In the genomic region with DNA sequence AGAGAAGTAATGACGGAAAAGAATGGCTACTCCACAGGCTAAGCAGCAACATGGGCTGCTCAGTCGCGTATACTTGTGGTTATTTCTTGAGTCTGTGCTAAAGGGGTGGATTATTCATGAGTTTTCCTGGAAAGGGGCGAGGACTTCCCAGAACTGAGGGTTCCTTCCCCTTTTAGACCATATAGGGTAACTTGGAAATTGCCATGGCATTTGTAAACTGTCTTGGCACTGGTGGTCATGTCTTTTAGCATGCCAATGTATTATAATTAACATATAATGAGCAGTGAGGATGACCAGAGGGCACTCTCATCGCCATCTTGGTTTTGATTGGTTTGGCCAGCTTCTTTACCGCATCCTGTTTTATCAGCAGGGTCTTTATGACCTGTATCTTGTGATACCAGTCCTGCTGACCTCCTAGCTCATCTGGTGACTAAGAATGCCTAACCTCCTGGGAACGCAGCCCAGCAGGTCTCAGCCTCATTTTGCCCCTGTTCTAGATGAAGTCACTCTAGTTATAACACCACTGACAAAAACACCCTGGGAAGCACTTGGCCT, we compare ENCODE assay signal across 1 cellular context.
TF ChIP-seq lines count a peak whose summit lies in the region.

No MANE protein-coding gene starts in this region.

TF ChIP-seq in K562, 482 proteins besides CTCF, POLR2A, EP300 and RAD21 (continued from another document and continues in another):
- TF ChIP-seq ATF7 (IDR thresholded peaks at IDR 0.05), result peak; percentile 61; the same call in 1 of the 2 replicates
- 0 out of 4 replicates have a peak, but pooled peaks of 1 of the 2 experiments have one; percentile 2 for TF ChIP-seq RCOR1 (IDR thresholded peaks at IDR 0.05; ENCODE audit: borderline replicate concordance in 1 of 2, low read depth in 2 of 2, low read length in 2 of 2)
- no peak for TF ChIP-seq ZNF274 (IDR thresholded peaks at IDR 0.05; ENCODE audit: borderline replicate concordance, low read depth, low read length)
- TF ChIP-seq, protein P1, sequence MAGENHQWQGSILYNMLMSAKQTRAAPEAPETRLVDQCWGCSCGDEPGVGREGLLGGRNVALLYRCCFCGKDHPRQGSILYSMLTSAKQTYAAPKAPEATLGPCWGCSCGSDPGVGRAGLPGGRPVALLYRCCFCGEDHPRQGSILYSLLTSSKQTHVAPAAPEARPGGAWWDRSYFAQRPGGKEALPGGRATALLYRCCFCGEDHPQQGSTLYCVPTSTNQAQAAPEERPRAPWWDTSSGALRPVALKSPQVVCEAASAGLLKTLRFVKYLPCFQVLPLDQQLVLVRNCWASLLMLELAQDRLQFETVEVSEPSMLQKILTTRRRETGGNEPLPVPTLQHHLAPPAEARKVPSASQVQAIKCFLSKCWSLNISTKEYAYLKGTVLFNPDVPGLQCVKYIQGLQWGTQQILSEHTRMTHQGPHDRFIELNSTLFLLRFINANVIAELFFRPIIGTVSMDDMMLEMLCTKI (IDR thresholded peaks at IDR 0.05; ENCODE audit: partially characterized antibody), result no peak
- TF ChIP-seq MECOM (CRISPR knock-in tag; IDR thresholded peaks at IDR 0.05), result no peak
- TF ChIP-seq ARID1B (IDR thresholded peaks at IDR 0.05), result peak; percentile 75
- TF ChIP-seq PRMT5 (CRISPR knock-in tag; IDR thresholded peaks at IDR 0.05), result no peak
- peak; percentile 58; the same call in 1 of the 2 replicates for TF ChIP-seq SMARCE1 (IDR thresholded peaks at IDR 0.05)
- TF ChIP-seq, protein P2, sequence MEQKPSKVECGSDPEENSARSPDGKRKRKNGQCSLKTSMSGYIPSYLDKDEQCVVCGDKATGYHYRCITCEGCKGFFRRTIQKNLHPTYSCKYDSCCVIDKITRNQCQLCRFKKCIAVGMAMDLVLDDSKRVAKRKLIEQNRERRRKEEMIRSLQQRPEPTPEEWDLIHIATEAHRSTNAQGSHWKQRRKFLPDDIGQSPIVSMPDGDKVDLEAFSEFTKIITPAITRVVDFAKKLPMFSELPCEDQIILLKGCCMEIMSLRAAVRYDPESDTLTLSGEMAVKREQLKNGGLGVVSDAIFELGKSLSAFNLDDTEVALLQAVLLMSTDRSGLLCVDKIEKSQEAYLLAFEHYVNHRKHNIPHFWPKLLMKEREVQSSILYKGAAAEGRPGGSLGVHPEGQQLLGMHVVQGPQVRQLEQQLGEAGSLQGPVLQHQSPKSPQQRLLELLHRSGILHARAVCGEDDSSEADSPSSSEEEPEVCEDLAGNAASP (IDR thresholded peaks at IDR 0.05), result no peak
- TF ChIP-seq ZBTB17 (CRISPR knock-in tag; IDR thresholded peaks at IDR 0.05), result no peak
- 0 out of 2 replicates have a peak, but pooled peaks have one; percentile 57 for TF ChIP-seq ZNF584 (CRISPR knock-in tag; IDR thresholded peaks at IDR 0.05; ENCODE audit: low read depth)
- TF ChIP-seq ZZZ3 (IDR thresholded peaks at IDR 0.05), result no peak
- TF ChIP-seq, protein P3, sequence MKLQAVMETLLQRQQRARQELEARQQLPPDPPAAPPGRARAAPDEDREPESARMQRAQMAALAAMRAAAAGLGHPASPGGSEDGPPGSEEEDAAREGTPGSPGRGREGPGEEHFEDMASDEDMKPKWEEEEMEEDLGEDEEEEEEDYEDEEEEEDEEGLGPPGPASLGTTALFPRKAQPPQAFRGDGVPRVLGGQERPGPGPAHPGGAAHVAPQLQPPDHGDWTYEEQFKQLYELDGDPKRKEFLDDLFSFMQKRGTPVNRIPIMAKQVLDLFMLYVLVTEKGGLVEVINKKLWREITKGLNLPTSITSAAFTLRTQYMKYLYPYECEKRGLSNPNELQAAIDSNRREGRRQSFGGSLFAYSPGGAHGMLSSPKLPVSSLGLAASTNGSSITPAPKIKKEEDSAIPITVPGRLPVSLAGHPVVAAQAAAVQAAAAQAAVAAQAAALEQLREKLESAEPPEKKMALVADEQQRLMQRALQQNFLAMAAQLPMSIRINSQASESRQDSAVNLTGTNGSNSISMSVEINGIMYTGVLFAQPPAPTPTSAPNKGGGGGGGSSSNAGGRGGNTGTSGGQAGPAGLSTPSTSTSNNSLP (IDR thresholded peaks at IDR 0.05; ENCODE audit: borderline replicate concordance, low read depth, low read length), result no peak
- TF ChIP-seq, protein P4, sequence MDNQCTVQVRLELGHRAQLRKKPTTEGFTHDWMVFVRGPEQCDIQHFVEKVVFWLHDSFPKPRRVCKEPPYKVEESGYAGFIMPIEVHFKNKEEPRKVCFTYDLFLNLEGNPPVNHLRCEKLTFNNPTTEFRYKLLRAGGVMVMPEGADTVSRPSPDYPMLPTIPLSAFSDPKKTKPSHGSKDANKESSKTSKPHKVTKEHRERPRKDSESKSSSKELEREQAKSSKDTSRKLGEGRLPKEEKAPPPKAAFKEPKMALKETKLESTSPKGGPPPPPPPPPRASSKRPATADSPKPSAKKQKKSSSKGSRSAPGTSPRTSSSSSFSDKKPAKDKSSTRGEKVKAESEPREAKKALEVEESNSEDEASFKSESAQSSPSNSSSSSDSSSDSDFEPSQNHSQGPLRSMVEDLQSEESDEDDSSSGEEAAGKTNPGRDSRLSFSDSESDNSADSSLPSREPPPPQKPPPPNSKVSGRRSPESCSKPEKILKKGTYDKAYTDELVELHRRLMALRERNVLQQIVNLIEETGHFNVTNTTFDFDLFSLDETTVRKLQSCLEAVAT (IDR thresholded peaks at IDR 0.05), result no peak
- no peak for TF ChIP-seq NFYB (IDR thresholded peaks at IDR 0.05; ENCODE audit: extremely low read depth, insufficient read length)
- TF ChIP-seq CHD4 (IDR thresholded peaks at IDR 0.05; ENCODE audit: insufficient read depth, insufficient replicate concordance, low read depth, low read length, poor library complexity, severe bottlenecking), result no peak
- no peak for TF ChIP-seq NR2C1 (IDR thresholded peaks at IDR 0.05)
- peak; percentile 76 for TF ChIP-seq NR2C1 (tag; IDR thresholded peaks at IDR 0.05)
- TF ChIP-seq, protein P5, sequence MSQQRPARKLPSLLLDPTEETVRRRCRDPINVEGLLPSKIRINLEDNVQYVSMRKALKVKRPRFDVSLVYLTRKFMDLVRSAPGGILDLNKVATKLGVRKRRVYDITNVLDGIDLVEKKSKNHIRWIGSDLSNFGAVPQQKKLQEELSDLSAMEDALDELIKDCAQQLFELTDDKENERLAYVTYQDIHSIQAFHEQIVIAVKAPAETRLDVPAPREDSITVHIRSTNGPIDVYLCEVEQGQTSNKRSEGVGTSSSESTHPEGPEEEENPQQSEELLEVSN (IDR thresholded peaks at IDR 0.05; ENCODE audit: borderline replicate concordance in 1 of 2, extremely low read depth in 1 of 2, insufficient read depth in 1 of 2, insufficient read length in 1 of 2, low read depth in 1 of 2, low read length in 1 of 2, poor library complexity in 1 of 2, severe bottlenecking in 1 of 2), result no peak
- TF ChIP-seq, protein P6, sequence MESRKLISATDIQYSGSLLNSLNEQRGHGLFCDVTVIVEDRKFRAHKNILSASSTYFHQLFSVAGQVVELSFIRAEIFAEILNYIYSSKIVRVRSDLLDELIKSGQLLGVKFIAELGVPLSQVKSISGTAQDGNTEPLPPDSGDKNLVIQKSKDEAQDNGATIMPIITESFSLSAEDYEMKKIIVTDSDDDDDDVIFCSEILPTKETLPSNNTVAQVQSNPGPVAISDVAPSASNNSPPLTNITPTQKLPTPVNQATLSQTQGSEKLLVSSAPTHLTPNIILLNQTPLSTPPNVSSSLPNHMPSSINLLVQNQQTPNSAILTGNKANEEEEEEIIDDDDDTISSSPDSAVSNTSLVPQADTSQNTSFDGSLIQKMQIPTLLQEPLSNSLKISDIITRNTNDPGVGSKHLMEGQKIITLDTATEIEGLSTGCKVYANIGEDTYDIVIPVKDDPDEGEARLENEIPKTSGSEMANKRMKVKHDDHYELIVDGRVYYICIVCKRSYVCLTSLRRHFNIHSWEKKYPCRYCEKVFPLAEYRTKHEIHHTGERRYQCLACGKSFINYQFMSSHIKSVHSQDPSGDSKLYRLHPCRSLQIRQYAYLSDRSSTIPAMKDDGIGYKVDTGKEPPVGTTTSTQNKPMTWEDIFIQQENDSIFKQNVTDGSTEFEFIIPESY (CRISPR knock-in tag; IDR thresholded peaks at IDR 0.05), result no peak
- no peak for TF ChIP-seq WHSC1 (IDR thresholded peaks at IDR 0.05; ENCODE audit: low read length)
- TF ChIP-seq, protein P7, sequence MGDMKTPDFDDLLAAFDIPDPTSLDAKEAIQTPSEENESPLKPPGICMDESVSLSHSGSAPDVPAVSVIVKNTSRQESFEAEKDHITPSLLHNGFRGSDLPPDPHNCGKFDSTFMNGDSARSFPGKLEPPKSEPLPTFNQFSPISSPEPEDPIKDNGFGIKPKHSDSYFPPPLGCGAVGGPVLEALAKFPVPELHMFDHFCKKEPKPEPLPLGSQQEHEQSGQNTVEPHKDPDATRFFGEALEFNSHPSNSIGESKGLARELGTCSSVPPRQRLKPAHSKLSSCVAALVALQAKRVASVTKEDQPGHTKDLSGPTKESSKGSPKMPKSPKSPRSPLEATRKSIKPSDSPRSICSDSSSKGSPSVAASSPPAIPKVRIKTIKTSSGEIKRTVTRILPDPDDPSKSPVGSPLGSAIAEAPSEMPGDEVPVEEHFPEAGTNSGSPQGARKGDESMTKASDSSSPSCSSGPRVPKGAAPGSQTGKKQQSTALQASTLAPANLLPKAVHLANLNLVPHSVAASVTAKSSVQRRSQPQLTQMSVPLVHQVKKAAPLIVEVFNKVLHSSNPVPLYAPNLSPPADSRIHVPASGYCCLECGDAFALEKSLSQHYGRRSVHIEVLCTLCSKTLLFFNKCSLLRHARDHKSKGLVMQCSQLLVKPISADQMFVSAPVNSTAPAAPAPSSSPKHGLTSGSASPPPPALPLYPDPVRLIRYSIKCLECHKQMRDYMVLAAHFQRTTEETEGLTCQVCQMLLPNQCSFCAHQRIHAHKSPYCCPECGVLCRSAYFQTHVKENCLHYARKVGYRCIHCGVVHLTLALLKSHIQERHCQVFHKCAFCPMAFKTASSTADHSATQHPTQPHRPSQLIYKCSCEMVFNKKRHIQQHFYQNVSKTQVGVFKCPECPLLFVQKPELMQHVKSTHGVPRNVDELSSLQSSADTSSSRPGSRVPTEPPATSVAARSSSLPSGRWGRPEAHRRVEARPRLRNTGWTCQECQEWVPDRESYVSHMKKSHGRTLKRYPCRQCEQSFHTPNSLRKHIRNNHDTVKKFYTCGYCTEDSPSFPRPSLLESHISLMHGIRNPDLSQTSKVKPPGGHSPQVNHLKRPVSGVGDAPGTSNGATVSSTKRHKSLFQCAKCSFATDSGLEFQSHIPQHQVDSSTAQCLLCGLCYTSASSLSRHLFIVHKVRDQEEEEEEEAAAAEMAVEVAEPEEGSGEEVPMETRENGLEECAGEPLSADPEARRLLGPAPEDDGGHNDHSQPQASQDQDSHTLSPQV (IDR thresholded peaks at IDR 0.05), result peak; percentile 53; the same call in 1 of the 2 replicates
- no peak for TF ChIP-seq U2AF1 (optimal IDR thresholded peaks at IDR 0.05; ENCODE audit: low read depth, low read length)
- no peak for TF ChIP-seq NCOA4 (IDR thresholded peaks at IDR 0.05; ENCODE audit: partially characterized antibody)
- TF ChIP-seq DMBX1 (CRISPR knock-in tag; IDR thresholded peaks at IDR 0.05; ENCODE audit: borderline replicate concordance), result no peak
- TF ChIP-seq RBBP5 (IDR thresholded peaks at IDR 0.05; ENCODE audit: borderline replicate concordance, insufficient read depth, low read length, poor library complexity, severe bottlenecking), result no peak
- TF ChIP-seq CREB1 (IDR thresholded peaks at IDR 0.05), result no peak
- peak; percentile 25; the same call in 1 of the 2 replicates for TF ChIP-seq CREB1 (CRISPR knock-in tag; IDR thresholded peaks at IDR 0.05)
- 0 out of 2 replicates have a peak, but pooled peaks have one; percentile 39 for TF ChIP-seq KLF6 (CRISPR knock-in tag; IDR thresholded peaks at IDR 0.05; ENCODE audit: borderline replicate concordance)
- no peak for TF ChIP-seq NR2C2 (CRISPR knock-in tag; IDR thresholded peaks at IDR 0.05)
- peak; percentile 86 for TF ChIP-seq NR2C2 (tag; IDR thresholded peaks at IDR 0.05)
- TF ChIP-seq ETV1 (tag; conservative IDR thresholded peaks at IDR 0.05; ENCODE audit: low read depth), result peak; percentile 61
- TF ChIP-seq ZNF668 (CRISPR knock-in tag; IDR thresholded peaks at IDR 0.05), result no peak
- peak; percentile 39 for TF ChIP-seq ZNF583 (CRISPR knock-in tag; IDR thresholded peaks at IDR 0.05)
- peak; percentile 5; the same call in 1 of the 2 replicates for TF ChIP-seq NCOR1 (IDR thresholded peaks at IDR 0.05)
- TF ChIP-seq, protein P8, sequence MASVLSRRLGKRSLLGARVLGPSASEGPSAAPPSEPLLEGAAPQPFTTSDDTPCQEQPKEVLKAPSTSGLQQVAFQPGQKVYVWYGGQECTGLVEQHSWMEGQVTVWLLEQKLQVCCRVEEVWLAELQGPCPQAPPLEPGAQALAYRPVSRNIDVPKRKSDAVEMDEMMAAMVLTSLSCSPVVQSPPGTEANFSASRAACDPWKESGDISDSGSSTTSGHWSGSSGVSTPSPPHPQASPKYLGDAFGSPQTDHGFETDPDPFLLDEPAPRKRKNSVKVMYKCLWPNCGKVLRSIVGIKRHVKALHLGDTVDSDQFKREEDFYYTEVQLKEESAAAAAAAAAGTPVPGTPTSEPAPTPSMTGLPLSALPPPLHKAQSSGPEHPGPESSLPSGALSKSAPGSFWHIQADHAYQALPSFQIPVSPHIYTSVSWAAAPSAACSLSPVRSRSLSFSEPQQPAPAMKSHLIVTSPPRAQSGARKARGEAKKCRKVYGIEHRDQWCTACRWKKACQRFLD (CRISPR knock-in tag; IDR thresholded peaks at IDR 0.05), result peak; percentile 83
- TF ChIP-seq ZNF764 (CRISPR knock-in tag; IDR thresholded peaks at IDR 0.05; ENCODE audit: low read depth), result no peak
- TF ChIP-seq, protein P9, sequence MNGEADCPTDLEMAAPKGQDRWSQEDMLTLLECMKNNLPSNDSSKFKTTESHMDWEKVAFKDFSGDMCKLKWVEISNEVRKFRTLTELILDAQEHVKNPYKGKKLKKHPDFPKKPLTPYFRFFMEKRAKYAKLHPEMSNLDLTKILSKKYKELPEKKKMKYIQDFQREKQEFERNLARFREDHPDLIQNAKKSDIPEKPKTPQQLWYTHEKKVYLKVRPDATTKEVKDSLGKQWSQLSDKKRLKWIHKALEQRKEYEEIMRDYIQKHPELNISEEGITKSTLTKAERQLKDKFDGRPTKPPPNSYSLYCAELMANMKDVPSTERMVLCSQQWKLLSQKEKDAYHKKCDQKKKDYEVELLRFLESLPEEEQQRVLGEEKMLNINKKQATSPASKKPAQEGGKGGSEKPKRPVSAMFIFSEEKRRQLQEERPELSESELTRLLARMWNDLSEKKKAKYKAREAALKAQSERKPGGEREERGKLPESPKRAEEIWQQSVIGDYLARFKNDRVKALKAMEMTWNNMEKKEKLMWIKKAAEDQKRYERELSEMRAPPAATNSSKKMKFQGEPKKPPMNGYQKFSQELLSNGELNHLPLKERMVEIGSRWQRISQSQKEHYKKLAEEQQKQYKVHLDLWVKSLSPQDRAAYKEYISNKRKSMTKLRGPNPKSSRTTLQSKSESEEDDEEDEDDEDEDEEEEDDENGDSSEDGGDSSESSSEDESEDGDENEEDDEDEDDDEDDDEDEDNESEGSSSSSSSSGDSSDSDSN (IDR thresholded peaks at IDR 0.05; ENCODE audit: borderline replicate concordance in 1 of 2, low read depth in 2 of 2, low read length in 2 of 2), result no peak
- no peak for TF ChIP-seq PHB2 (IDR thresholded peaks at IDR 0.05; ENCODE audit: low read depth)
- no peak for TF ChIP-seq RBM25 (IDR thresholded peaks at IDR 0.05; ENCODE audit: low read depth, low read length, severe bottlenecking)
- TF ChIP-seq RNF2 (IDR thresholded peaks at IDR 0.05), result no peak
- peak; percentile 85 for TF ChIP-seq BACH1 (tag; IDR thresholded peaks at IDR 0.05)
